In the genomic region with DNA sequence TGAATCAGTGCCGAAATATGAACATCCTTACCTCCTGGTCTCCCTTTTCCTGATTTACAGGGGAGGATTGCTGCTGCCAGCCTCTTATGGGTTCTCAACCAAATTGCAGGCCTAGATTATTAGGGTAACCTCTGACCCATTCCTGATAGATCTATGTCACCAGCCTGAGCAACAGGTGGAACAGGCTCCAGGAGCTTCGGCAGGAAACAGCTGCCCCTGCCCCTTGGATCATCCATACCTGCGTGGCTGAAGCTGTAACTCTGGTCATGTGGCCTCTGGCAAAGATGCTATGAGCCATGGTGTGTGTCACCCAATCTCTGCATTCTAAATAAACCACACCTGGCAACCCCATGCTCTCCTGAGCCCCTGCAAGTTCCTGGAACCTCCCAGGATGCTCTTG, we compare ENCODE assay signal across 24 cellular contexts.
"Had no signal": no experiment of that assay in that cellular context is flagged by ENCODE, and none has a peak within 500 bp of the region (broad histone marks: within the 10 kb centered on the region; RNA-seq: fewer than 3 reads in every experiment).

No MANE protein-coding gene starts in this region.

- H3K4me3 ChIP-seq: cardiac muscle cell had no signal

- H3K36me3 Mint-ChIP-seq: activated naive CD4-positive, alpha-beta T cell treated with anti-CD3 and anti-CD28 coated beads, Interleukin-2, amount 50 U/mL, for 72 hours; brain; WTC11 had no signal

- DNase-seq: activated CD4-positive, alpha-beta T cell treated with anti-CD3 and anti-CD28 coated beads for 48 hours; activated CD4-positive, alpha-beta T cell treated with anti-CD3 and anti-CD28 coated beads, Interleukin-2, amount 50 U/mL, for 4 hours; activated CD4-positive, CD25-positive, alpha-beta regulatory T cell treated with anti-CD3 and anti-CD28 coated beads, Interleukin-2, amount 50 U/mL, for 72 hours; activated CD8-positive, alpha-beta memory T cell treated with anti-CD3 and anti-CD28 coated beads, Interleukin-2, amount 10 ng/mL, durations not matched to agents 7 days and 5 days; activated CD8-positive, alpha-beta T cell treated with anti-CD3 and anti-CD28 coated beads, Interleukin-2, amount 10 ng/mL, durations not matched to agents 7 days and 5 days; activated effector memory CD4-positive, alpha-beta T cell treated with anti-CD3 and anti-CD28 coated beads, Interleukin-2, amount 50 U/mL, for 16 hours; activated naive CD4-positive, alpha-beta T cell treated with Interleukin-2 at 50 U/mL for 16 hours; activated naive CD8-positive, alpha-beta T cell treated with anti-CD3 and anti-CD28 coated beads, Interleukin-2, amount 50 U/mL, for 24 hours; activated T-cell treated with anti-CD3 and anti-CD28 coated beads, Interleukin-2, amount 50 U/mL, for 4 hours; amniotic stem cell; NCI-H1092; NCI-H1417; NCI-H1694; NCI-H2029; NCI-H2107; NCI-H524 treated with DMSO at 0.1 percent for 48 hours; NCI-H748 treated with DMSO at 0.1 percent for 48 hours; SHP77 treated with DMSO at 0.1 percent for 48 hours; T-helper 9 cell had no signal

- H3K27me3 Mint-ChIP-seq: brain had no signal

- H3K4me3 Mint-ChIP-seq: activated CD8-positive, alpha-beta memory T cell treated with anti-CD3 and anti-CD28 coated beads, Interleukin-2, amount 10 ng/mL, durations not matched to agents 7 days and 5 days; activated CD8-positive, alpha-beta T cell treated with anti-CD3 and anti-CD28 coated beads, Interleukin-2, amount 10 ng/mL, durations not matched to agents 7 days and 5 days; activated naive CD8-positive, alpha-beta T cell treated with anti-CD3 and anti-CD28 coated beads, Interleukin-2, amount 50 U/mL, for 24 hours; activated T-cell treated with anti-CD3 and anti-CD28 coated beads, Interleukin-2, amount 50 U/mL, for 4 hours; brain; T-helper 1 cell treated with Interleukin-12 subunit alpha and Interleukin-12 subunit beta and Interleukin-4 antibody, amounts not matched to agents 30 μg/mL and 1 μg/mL, for 36 hours; WTC11 had no signal

- H3K9me3 Mint-ChIP-seq: activated naive CD4-positive, alpha-beta T cell treated with anti-CD3 and anti-CD28 coated beads, Interleukin-2, amount 50 U/mL, for 72 hours; activated naive CD8-positive, alpha-beta T cell treated with anti-CD3 and anti-CD28 coated beads, Interleukin-2, amount 50 U/mL, for 24 hours; activated T-cell treated with anti-CD3 and anti-CD28 coated beads, Interleukin-2, amount 50 U/mL, for 4 hours; T-helper 1 cell treated with Interleukin-12 subunit alpha and Interleukin-12 subunit beta and Interleukin-4 antibody, amounts not matched to agents 30 μg/mL and 1 μg/mL, for 36 hours; WTC11 had no signal

- ATAC-seq: activated CD8-positive, alpha-beta memory T cell treated with anti-CD3 and anti-CD28 coated beads, Interleukin-2, amount 10 ng/mL, durations not matched to agents 7 days and 5 days; activated CD8-positive, alpha-beta T cell treated with anti-CD3 and anti-CD28 coated beads, Interleukin-2, amount 10 ng/mL, durations not matched to agents 7 days and 5 days; activated naive CD4-positive, alpha-beta T cell treated with anti-CD3 and anti-CD28 coated beads, Interleukin-2, amount 50 U/mL, for 72 hours; activated naive CD8-positive, alpha-beta T cell treated with anti-CD3 and anti-CD28 coated beads, Interleukin-2, amount 50 U/mL, for 24 hours; activated T-cell treated with anti-CD3 and anti-CD28 coated beads, Interleukin-2, amount 50 U/mL, for 4 hours; WTC11 had no signal

- H3K4me1 Mint-ChIP-seq: WTC11 had no signal

- H3K27ac Mint-ChIP-seq: activated CD8-positive, alpha-beta memory T cell treated with anti-CD3 and anti-CD28 coated beads, Interleukin-2, amount 10 ng/mL, durations not matched to agents 7 days and 5 days; activated CD8-positive, alpha-beta T cell treated with anti-CD3 and anti-CD28 coated beads, Interleukin-2, amount 10 ng/mL, durations not matched to agents 7 days and 5 days; activated naive CD8-positive, alpha-beta T cell treated with anti-CD3 and anti-CD28 coated beads, Interleukin-2, amount 50 U/mL, for 24 hours; brain; T-helper 1 cell treated with Interleukin-12 subunit alpha and Interleukin-12 subunit beta and Interleukin-4 antibody, amounts not matched to agents 30 μg/mL and 1 μg/mL, for 36 hours; WTC11 had no signal
